In the genomic region with DNA sequence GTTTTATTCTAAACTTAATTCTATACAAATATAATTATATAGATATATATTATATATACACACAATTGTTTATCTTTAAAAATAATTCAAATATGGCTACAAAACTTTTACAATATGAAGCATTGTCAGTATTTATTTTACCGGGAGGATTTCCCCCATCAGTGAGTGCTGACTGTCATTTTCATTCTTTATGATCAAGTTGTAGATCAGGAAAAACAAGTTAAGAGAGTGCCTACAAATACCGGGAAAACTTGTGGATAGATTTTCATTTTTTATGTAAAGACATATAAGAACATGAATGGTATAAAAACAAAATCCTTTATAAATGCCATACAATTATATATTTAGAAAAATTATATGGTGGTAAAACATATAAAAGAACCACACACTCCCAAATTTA, we compare ENCODE assay signal across 20 cellular contexts. TPM values are rescaled to one million over a fixed set of nuclear protein-coding genes. Genes with fewer than 3 reads are reported as not detected.
DNase-seq lines count a peak whose midpoint lies in the region; ATAC-seq, FAIRE-seq and TF ChIP-seq lines count a peak whose summit lies in the region.
"Had no signal": no experiment of that assay in that cellular context is flagged by ENCODE, and none has a peak within 500 bp of the region (broad histone marks: within the 10 kb centered on the region; RNA-seq: fewer than 3 reads in every experiment).

No MANE protein-coding gene starts in this region.

- no peaks in the 10 kb centered on the region for H3K27me3 ChIP-seq in CD8-positive, alpha-beta memory T cell (ENCODE audit: insufficient read depth, low read length, poor library complexity, severe bottlenecking)
- H3K27me3 ChIP-seq in pancreas, result no peaks in the 10 kb centered on the region
- H3K27me3 ChIP-seq: ovary, uterus had no signal

- H3K9me3 Mint-ChIP-seq in CD8-positive, alpha-beta memory T cell, result no peaks in the 10 kb centered on the region
- H3K9me3 Mint-ChIP-seq: activated B cell treated with CpG ODN at 0.5 μM for 24 hours; dendritic cell treated with granulocyte-macrophage colony-stimulating factor and Interleukin-4, amounts not matched to agents 40 ng/mL and 50 ng/mL, for 4 days; stimulated activated naive CD8-positive, alpha-beta T cell treated with anti-CD3 and anti-CD28 coated beads, Interleukin-15, Interleukin-2, amounts not matched to agents 100 ng/mL and 50 ng/mL, for 24 hours had no signal

- no peak overlapping the region for H3K4me3 Mint-ChIP-seq in CD8-positive, alpha-beta memory T cell
- H3K4me3 Mint-ChIP-seq: activated B cell treated with CpG ODN at 0.5 μM for 24 hours; B cell; dendritic cell treated with granulocyte-macrophage colony-stimulating factor and Interleukin-4, amounts not matched to agents 40 ng/mL and 50 ng/mL, for 4 days; stimulated activated naive CD8-positive, alpha-beta T cell treated with anti-CD3 and anti-CD28 coated beads, Interleukin-15, Interleukin-2, amounts not matched to agents 100 ng/mL and 50 ng/mL, for 24 hours had no signal

- H3K4me1 ChIP-seq in CD8-positive, alpha-beta memory T cell (ENCODE audit: insufficient read depth, low read length), result no peaks in the 10 kb centered on the region
- peaks cover 27 to 51% (median 43%) of the 10 kb centered on the region in 3 donors for H3K4me1 ChIP-seq in pancreas

- no peaks in the 10 kb centered on the region for H3K27me3 Mint-ChIP-seq in CD8-positive, alpha-beta memory T cell
- H3K27me3 Mint-ChIP-seq: activated B cell treated with CpG ODN at 0.5 μM for 24 hours; B cell; dendritic cell treated with granulocyte-macrophage colony-stimulating factor and Interleukin-4, amounts not matched to agents 40 ng/mL and 50 ng/mL, for 4 days; stimulated activated naive CD8-positive, alpha-beta T cell treated with anti-CD3 and anti-CD28 coated beads, Interleukin-15, Interleukin-2, amounts not matched to agents 100 ng/mL and 50 ng/mL, for 24 hours had no signal

- no peak overlapping the region for H3K4me3 ChIP-seq in CD8-positive, alpha-beta memory T cell (ENCODE audit: low read length)
- no peak overlapping the region for H3K4me3 ChIP-seq in pancreas
- H3K4me3 ChIP-seq: ovary, uterus had no signal

- H3K27ac Mint-ChIP-seq in CD8-positive, alpha-beta memory T cell, result peak overlapping the region in 1 of 8 donors; percentile 42
- H3K27ac Mint-ChIP-seq: dendritic cell treated with granulocyte-macrophage colony-stimulating factor and Interleukin-4, amounts not matched to agents 40 ng/mL and 50 ng/mL, for 4 days had no signal

- no peak for DNase-seq in CD8-positive, alpha-beta memory T cell
- DNase-seq in NCI-H526 treated with DMSO at 0.1 percent for 48 hours (lab: John Stamatoyannopoulos, UW), result peak; percentile 76
- DNase-seq in pancreas, result no peak
- DNase-seq in COLO829 (ENCODE audit: low spot score), result no peak
- no peak for DNase-seq in medulla oblongata (ENCODE audit: extremely low spot score)
- DNase-seq in NCI-H345 (lab: John Stamatoyannopoulos, UW), result no peak
- DNase-seq: activated B cell treated with CpG ODN at 0.5 μM for 24 hours; activated effector memory CD4-positive, alpha-beta T cell treated with Interleukin-2 at 50 U/mL for 16 hours; DMS 273 treated with DMSO at 0.1 percent for 48 hours; KG1; NCI-H1436 treated with DMSO at 0.1 percent for 48 hours; NCI-H446 treated with DMSO at 0.1 percent for 48 hours; ovary; uterus had no signal

- H3K36me3 ChIP-seq in CD8-positive, alpha-beta memory T cell (ENCODE audit: insufficient read depth, low read length), result no peaks in the 10 kb centered on the region
- H3K36me3 ChIP-seq in pancreas, result no peaks in the 10 kb centered on the region
- H3K36me3 ChIP-seq: ovary, uterus had no signal

- FAIRE-seq in colon (lab: Jason Lieb, UNC), result peak; percentile 71
- FAIRE-seq in pancreas (lab: Jason Lieb, UNC), result peak; percentile 71

- no peaks in the 10 kb centered on the region for H3K9me3 ChIP-seq in CD8-positive, alpha-beta memory T cell (ENCODE audit: low read length)
- H3K9me3 ChIP-seq in pancreas, result no peaks in the 10 kb centered on the region
- H3K9me3 ChIP-seq: ovary, uterus had no signal

- CTCF ChIA-PET in CD8-positive, alpha-beta memory T cell (lab: Charles Lee), result interaction anchor here (3.6 kb wide), 1 partner anchor 45 kb away, joined by 16 read pairs; the partner anchor contains the start of gene NEK1

- H3K27ac ChIP-seq in CD8-positive, alpha-beta memory T cell (ENCODE audit: low read depth, low read length), result peak overlapping the region; percentile 76
- peak overlapping the region in 2 of 4 donors; percentile 82 to 89 for H3K27ac ChIP-seq in pancreas

- peaks cover 4 to 8% (median 4%) of the 10 kb centered on the region in 3 donors for H3K36me3 Mint-ChIP-seq in CD8-positive, alpha-beta memory T cell

- peaks cover 21 to 52% (median 44%) of the 10 kb centered on the region in 3 donors for H3K4me1 Mint-ChIP-seq in CD8-positive, alpha-beta memory T cell

- TF ChIP-seq CTCF in pancreas (IDR thresholded peaks at IDR 0.05), result no peak

- POLR2A ChIA-PET in CD8-positive, alpha-beta memory T cell (lab: Charles Lee), result no interaction called here

- WGBS in pancreas, 2 donors, result 9 to 18% methylated on average over 2 of the region's 2 CpGs

- intact Hi-C loops in pancreas (cut with DNase I), result no loop called here

- ATAC-seq in pancreas (no peak), HG03521 (IDR thresholded peaks at IDR 0.05; ENCODE audit: unreplicated experiment) (no peak)
- ATAC-seq: esophagus mucosa had no signal

RNA-seq across cellular contexts. Expression of gene CLCN3, which starts 37.8 kb away (rescaled TPM):
- 10 to 100 TPM; 23.3 to 24.5 TPM for total RNA-seq in CD8-positive, alpha-beta memory T cell
- 12.8 TPM for polyA plus RNA-seq in CD8-positive, alpha-beta memory T cell
- total RNA-seq in pancreas, result 10 to 100 TPM; 24.9 to 41.4 (median 33.6) TPM
- polyA plus RNA-seq in pancreas, result 10 to 100 TPM in 1 of 2 donors, 1 to 10 TPM in 1; 9.1 to 16.7 TPM

RNA-seq across cellular contexts. Expression of gene NEK1, which starts 45.8 kb away (rescaled TPM):
- total RNA-seq in CD8-positive, alpha-beta memory T cell, result 10 to 100 TPM; 11.6 to 11.7 TPM
- polyA plus RNA-seq in CD8-positive, alpha-beta memory T cell, result 10.5 TPM
- 1 to 10 TPM; 3.6 to 8.3 (median 5.0) TPM for total RNA-seq in pancreas
- polyA plus RNA-seq in pancreas, result 1 to 10 TPM; 2.1 to 3.9 TPM
